Comparison of ENCODE assay signal across 9 cellular contexts in genomic region chr18:21004721-21005120, GRCh38.
DNase-seq lines count a peak whose midpoint lies in the region; ATAC-seq and TF ChIP-seq lines count a peak whose summit lies in the region.
"Had no signal": no experiment of that assay in that cellular context is flagged by ENCODE, and none has a peak within 500 bp of the region (broad histone marks: within the 10 kb centered on the region; RNA-seq: fewer than 3 reads in every experiment).

No MANE protein-coding gene starts in this region.

- peaks cover 15% of the 10 kb centered on the region for H3K4me1 ChIP-seq in psoas muscle

- peak overlapping the region; percentile 50 for H3K27ac ChIP-seq in psoas muscle

- intact Hi-C loops in psoas muscle (cut with DNase I), result loop anchor here in 1 of 2 donors (5.0 kb wide), 1 partner anchor 178 kb away; no protein-coding TSS in a partner anchor

- peaks cover 28% of the 10 kb centered on the region for H3K36me3 Mint-ChIP-seq in progenitor cell of endocrine pancreas (ENCODE audit: insufficient read depth)
- H3K36me3 Mint-ChIP-seq in WTC11, result peaks cover 23% of the 10 kb centered on the region

- H3K27ac Mint-ChIP-seq in progenitor cell of endocrine pancreas (no peak overlapping the region), WTC11 (no peak overlapping the region)

- peak; percentile 76 to 97 (median 90) for ATAC-seq in psoas muscle
- ATAC-seq in WTC11, result no peak

- TF ChIP-seq CTCF in psoas muscle (IDR thresholded peaks at IDR 0.05) (no peak), progenitor cell of endocrine pancreas (IDR thresholded peaks at IDR 0.05; ENCODE audit: unreplicated experiment) (no peak), WTC11 (IDR thresholded peaks at IDR 0.05) (no peak)

- H3K9me3 ChIP-seq in psoas muscle, result no peaks in the 10 kb centered on the region

- H3K9me3 Mint-ChIP-seq in progenitor cell of endocrine pancreas (ENCODE audit: low read depth) (peaks cover 2% of the 10 kb centered on the region), WTC11 (no peaks in the 10 kb centered on the region)

- POLR2A ChIA-PET in WTC11 (lab: Charles Lee), result interaction anchor here (0.6 kb wide), 1 partner anchor 157 kb away, joined by 3 read pairs; no protein-coding TSS in a partner anchor

- H3K4me3 Mint-ChIP-seq in progenitor cell of endocrine pancreas (ENCODE audit: low read depth) (no peak overlapping the region), WTC11 (no peak overlapping the region)

- H3K27me3 ChIP-seq in psoas muscle (ENCODE audit: insufficient read depth in 3 of 3, low read length in 2 of 3), result no peaks in the 10 kb centered on the region

- peaks cover 0 to 59% of the 10 kb centered on the region in 2 donors for H3K36me3 ChIP-seq in psoas muscle (ENCODE audit: insufficient read depth in 1 of 2, low read depth in 1 of 2)

- H3K4me3 ChIP-seq in psoas muscle, result no peak overlapping the region

- H3K27me3 Mint-ChIP-seq in progenitor cell of endocrine pancreas, result no peaks in the 10 kb centered on the region
- no peaks in the 10 kb centered on the region for H3K27me3 Mint-ChIP-seq in WTC11 (ENCODE audit: low read depth)

- DNase-seq in COLO829 (ENCODE audit: low spot score) (peak; percentile 28), RPMI7951 (ENCODE audit: low read depth) (peak; percentile 44), fibroblast of peridontal ligament (ENCODE audit: extremely low read depth) (peak; percentile 99), psoas muscle (no peak), progenitor cell of endocrine pancreas (ENCODE audit: low spot score, unreplicated experiment) (no peak), WTC11 (ENCODE audit: low spot score) (no peak), occipital lobe (lab: John Stamatoyannopoulos, UW) (no peak)
- DNase-seq in activated effector memory CD4-positive, alpha-beta T cell treated with anti-CD3 and anti-CD28 coated beads, Interleukin-2, amount 50 U/mL, for 16 hours, result no peak
- DNase-seq: NCI-H524 treated with DMSO at 0.1 percent for 48 hours had no signal

- H3K4me1 Mint-ChIP-seq in progenitor cell of endocrine pancreas (ENCODE audit: low read depth), result peaks cover 2% of the 10 kb centered on the region
- no peaks in the 10 kb centered on the region for H3K4me1 Mint-ChIP-seq in WTC11

- CTCF ChIA-PET in WTC11 (lab: Charles Lee), result interaction anchor here (0.5 kb wide), 1 partner anchor 182 kb away, joined by 3 read pairs; no protein-coding TSS in a partner anchor

TF ChIP-seq in WTC11, 78 proteins besides CTCF, POLR2A, EP300 and RAD21 (continues in another document):
- TF ChIP-seq ZNF423 (CRISPR knock-in tag; IDR thresholded peaks at IDR 0.05) (no peak), CREB1 (CRISPR knock-in tag; IDR thresholded peaks at IDR 0.05) (no peak), TP53 (CRISPR knock-in tag; IDR thresholded peaks at IDR 0.05) (no peak), E2F5 (CRISPR knock-in tag; IDR thresholded peaks at IDR 0.05) (no peak), GABPB1 (CRISPR knock-in tag; IDR thresholded peaks at IDR 0.05) (no peak), CBFB (CRISPR knock-in tag; IDR thresholded peaks at IDR 0.05; ENCODE audit: low read depth) (no peak), FOXJ3 (CRISPR knock-in tag; IDR thresholded peaks at IDR 0.05; ENCODE audit: borderline replicate concordance) (no peak), SMAD4 (CRISPR knock-in tag; IDR thresholded peaks at IDR 0.05) (no peak), ATF2 (CRISPR knock-in tag; IDR thresholded peaks at IDR 0.05; ENCODE audit: borderline replicate concordance, low read depth) (no peak), RORB (CRISPR knock-in tag; IDR thresholded peaks at IDR 0.05) (no peak), ZNF138 (CRISPR knock-in tag; conservative IDR thresholded peaks at IDR 0.05) (no peak), ZNF263 (CRISPR knock-in tag; IDR thresholded peaks at IDR 0.05; ENCODE audit: low read depth) (no peak), ZNF532 (CRISPR knock-in tag; IDR thresholded peaks at IDR 0.05; ENCODE audit: borderline replicate concordance) (no peak), AR (CRISPR knock-in tag; IDR thresholded peaks at IDR 0.05) (no peak)
- TF ChIP-seq, protein P1, sequence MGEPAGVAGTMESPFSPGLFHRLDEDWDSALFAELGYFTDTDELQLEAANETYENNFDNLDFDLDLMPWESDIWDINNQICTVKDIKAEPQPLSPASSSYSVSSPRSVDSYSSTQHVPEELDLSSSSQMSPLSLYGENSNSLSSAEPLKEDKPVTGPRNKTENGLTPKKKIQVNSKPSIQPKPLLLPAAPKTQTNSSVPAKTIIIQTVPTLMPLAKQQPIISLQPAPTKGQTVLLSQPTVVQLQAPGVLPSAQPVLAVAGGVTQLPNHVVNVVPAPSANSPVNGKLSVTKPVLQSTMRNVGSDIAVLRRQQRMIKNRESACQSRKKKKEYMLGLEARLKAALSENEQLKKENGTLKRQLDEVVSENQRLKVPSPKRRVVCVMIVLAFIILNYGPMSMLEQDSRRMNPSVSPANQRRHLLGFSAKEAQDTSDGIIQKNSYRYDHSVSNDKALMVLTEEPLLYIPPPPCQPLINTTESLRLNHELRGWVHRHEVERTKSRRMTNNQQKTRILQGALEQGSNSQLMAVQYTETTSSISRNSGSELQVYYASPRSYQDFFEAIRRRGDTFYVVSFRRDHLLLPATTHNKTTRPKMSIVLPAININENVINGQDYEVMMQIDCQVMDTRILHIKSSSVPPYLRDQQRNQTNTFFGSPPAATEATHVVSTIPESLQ (CRISPR knock-in tag; IDR thresholded peaks at IDR 0.05), result no peak

Comparison
In these comparisons a context has a peak if more than half of its experiments do, and no peak if none do; other contexts are left out.
1. DNase-seq: peak in COLO829 (single experiment), RPMI7951 (single experiment) and fibroblast of peridontal ligament (single experiment); none in psoas muscle (0 of 2), progenitor cell of endocrine pancreas (single experiment), activated effector memory CD4-positive, alpha-beta T cell treated with anti-CD3 and anti-CD28 coated beads, Interleukin-2, amount 50 U/mL, for 16 hours (single experiment), WTC11 (single experiment) and occipital lobe (single experiment).